Comparison of ENCODE assay signal across 34 cellular contexts in genomic region chr3:125098929-125099328, GRCh38. TPM values are rescaled to one million over a fixed set of nuclear protein-coding genes. Genes with fewer than 3 reads are reported as not detected.
A peak's percentile ranks its signal among the peaks of the same experiment; 100 is the strongest.
DNase-seq lines count a peak whose midpoint lies in the region; ATAC-seq, FAIRE-seq and TF ChIP-seq lines count a peak whose summit lies in the region.
"Had no signal": no experiment of that assay in that cellular context is flagged by ENCODE, and none has a peak within 500 bp of the region (broad histone marks: within the 10 kb centered on the region; RNA-seq: fewer than 3 reads in every experiment).

No MANE protein-coding gene starts in this region.

- H3K23ac ChIP-seq in mesendoderm (ENCODE audit: low read length), result no peak overlapping the region

- peaks cover 17% of the 10 kb centered on the region for H3K4me1 Mint-ChIP-seq in HFFc6 (ENCODE audit: low read depth)
- H3K4me1 Mint-ChIP-seq: activated CD4-positive, alpha-beta memory T cell treated with anti-CD3 and anti-CD28 coated beads, Interleukin-2, amount 10 ng/mL, durations not matched to agents 7 days and 5 days; IgD-negative memory B cell; naive thymus-derived CD4-positive, alpha-beta T cell had no signal

- H4K20me1 ChIP-seq in MM.1S (ENCODE audit: insufficient read depth, low read length), result no peaks in the 10 kb centered on the region

- DNase-seq in AG20443 (ENCODE audit: low spot score) (peak; percentile 39), HFFc6 (peak; percentile 19), amniotic epithelial cell (ENCODE audit: low read depth) (peak; percentile 53), mesendoderm (no peak), MM.1S (no peak), frontal cortex (ENCODE audit: low spot score in 2 of 2) (no peak), anterior cingulate cortex (lab: John Stamatoyannopoulos, UW) (no peak)
- DNase-seq: activated CD4-positive, alpha-beta memory T cell treated with anti-CD3 and anti-CD28 coated beads, Interleukin-2, amount 10 ng/mL, durations not matched to agents 7 days and 5 days; activated CD4-positive, alpha-beta T cell treated with anti-CD3 and anti-CD28 coated beads for 1 hour; activated naive CD8-positive, alpha-beta T cell treated with anti-CD3 and anti-CD28 coated beads, Interleukin-2, amount 10 ng/mL, durations not matched to agents 7 days and 5 days; BE2C; body of pancreas; cerebellar nuclear complex; dorsolateral prefrontal cortex; GOT3; MG63; midbrain; naive thymus-derived CD4-positive, alpha-beta T cell; NCI-H1417 treated with DMSO at 0.1 percent for 48 hours; NCI-H2081 treated with DMSO at 0.1 percent for 48 hours; NCI-H345; NCI-H82; nucleus accumbens; SK-N-SH; stimulated activated CD4-positive, alpha-beta T cell treated with anti-CD3 and anti-CD28 coated beads, Interleukin-1b, Interleukin-23, amount 100 ng/mL, for 48 hours; stimulated activated CD8-positive, alpha-beta memory T cell treated with anti-CD3 and anti-CD28 coated beads, Interleukin-4, amount 100 ng/mL, for 48 hours; stomach; T-helper 17 cell; tibial artery had no signal

- H2AFZ ChIP-seq in MM.1S (ENCODE audit: low read length), result no peak overlapping the region

- H3K36me3 Mint-ChIP-seq in HFFc6 (ENCODE audit: low read depth), result peaks cover 11% of the 10 kb centered on the region
- H3K36me3 Mint-ChIP-seq: IgD-negative memory B cell had no signal

- H3F3A ChIP-seq in MM.1S (ENCODE audit: insufficient read depth, low read length), result no peaks in the 10 kb centered on the region

- no peak overlapping the region for H2AK5ac ChIP-seq in mesendoderm (ENCODE audit: low read length)

- no peak overlapping the region for H3K4me3 ChIP-seq in mesendoderm (ENCODE audit: low read length)
- H3K4me3 ChIP-seq in MM.1S (ENCODE audit: low read length), result no peak overlapping the region
- H3K4me3 ChIP-seq: body of pancreas, dorsolateral prefrontal cortex, MG63, stomach, tibial artery had no signal

- H3K9me2 ChIP-seq in MM.1S (replicated peaks; ENCODE audit: insufficient read depth, low read length), result no peaks in the 10 kb centered on the region
- H3K9me2 ChIP-seq: SK-N-SH had no signal

- no peak for FAIRE-seq in frontal cortex (lab: Jason Lieb, UNC)
- FAIRE-seq: A204.1, keratinocyte had no signal

- no peak for ATAC-seq in GM19035 (IDR thresholded peaks at IDR 0.05; ENCODE audit: unreplicated experiment)
- ATAC-seq: body of pancreas; naive thymus-derived CD4-positive, alpha-beta T cell; T-helper 17 cell had no signal

- peaks cover 2% of the 10 kb centered on the region; the same call in 1 of the 2 replicates for H3K27me3 Mint-ChIP-seq in HFFc6 (ENCODE audit: insufficient read depth)

- no peak overlapping the region for H4K8ac ChIP-seq in mesendoderm (ENCODE audit: low read depth, low read length)

- H3K4me2 ChIP-seq in mesendoderm (ENCODE audit: low read length) (no peak overlapping the region), MM.1S (ENCODE audit: low read depth, low read length) (no peak overlapping the region)
- H3K4me2 ChIP-seq: SK-N-SH had no signal

- no peak overlapping the region for H3K4me3 Mint-ChIP-seq in HFFc6
- H3K4me3 Mint-ChIP-seq: activated CD4-positive, alpha-beta memory T cell treated with anti-CD3 and anti-CD28 coated beads, Interleukin-2, amount 10 ng/mL, durations not matched to agents 7 days and 5 days; activated naive CD8-positive, alpha-beta T cell treated with anti-CD3 and anti-CD28 coated beads, Interleukin-2, amount 10 ng/mL, durations not matched to agents 7 days and 5 days; naive thymus-derived CD4-positive, alpha-beta T cell; T-helper 17 cell had no signal

- peak overlapping the region; percentile 47 for H3K18ac ChIP-seq in mesendoderm (ENCODE audit: low read length)

- H3K79me1 ChIP-seq in mesendoderm (ENCODE audit: low read length), result no peaks in the 10 kb centered on the region

- H3K27ac Mint-ChIP-seq in HFFc6, result peak overlapping the region; percentile 52
- H3K27ac Mint-ChIP-seq: activated CD4-positive, alpha-beta memory T cell treated with anti-CD3 and anti-CD28 coated beads, Interleukin-2, amount 10 ng/mL, durations not matched to agents 7 days and 5 days; activated naive CD8-positive, alpha-beta T cell treated with anti-CD3 and anti-CD28 coated beads, Interleukin-2, amount 10 ng/mL, durations not matched to agents 7 days and 5 days; naive thymus-derived CD4-positive, alpha-beta T cell; T-helper 17 cell had no signal

- no peak overlapping the region for H4K5ac ChIP-seq in mesendoderm (ENCODE audit: low read length)

- H2BK120ac ChIP-seq in mesendoderm (ENCODE audit: low read depth, low read length), result no peak overlapping the region

- no peaks in the 10 kb centered on the region for H3K9me3 Mint-ChIP-seq in HFFc6

- H2BK15ac ChIP-seq in mesendoderm (replicated peaks; ENCODE audit: low read depth), result no peak overlapping the region

- peak overlapping the region; percentile 39 for H3K4ac ChIP-seq in mesendoderm (ENCODE audit: low read depth, low read length)

- H3K27ac ChIP-seq in mesendoderm (ENCODE audit: low read depth, low read length), result no peak overlapping the region
- no peak overlapping the region for H3K27ac ChIP-seq in MM.1S (ENCODE audit: low read length)
- H3K27ac ChIP-seq: body of pancreas, dorsolateral prefrontal cortex, RWPE1, stomach, tibial artery had no signal

- no peaks in the 10 kb centered on the region for H3K27me3 ChIP-seq in mesendoderm (ENCODE audit: insufficient read depth, low read length, poor library complexity)
- H3K27me3 ChIP-seq in MM.1S (replicated peaks; ENCODE audit: insufficient read depth, low read length), result no peaks in the 10 kb centered on the region
- H3K27me3 ChIP-seq: BE2C, body of pancreas, dorsolateral prefrontal cortex, MG63, stomach, tibial artery had no signal

- H3K56ac ChIP-seq in mesendoderm (ENCODE audit: low read length), result no peak overlapping the region

- no peaks in the 10 kb centered on the region for H3K36me3 ChIP-seq in mesendoderm (ENCODE audit: control insufficient read depth, insufficient read depth, low read length)
- H3K36me3 ChIP-seq in MM.1S (replicated peaks; ENCODE audit: insufficient read depth, low read length), result no peaks in the 10 kb centered on the region
- H3K36me3 ChIP-seq: BE2C, tibial artery had no signal

- no peak overlapping the region for H2BK5ac ChIP-seq in mesendoderm (ENCODE audit: low read length)

- no peaks in the 10 kb centered on the region for H3K9me3 ChIP-seq in MM.1S (replicated peaks; ENCODE audit: insufficient read depth, low read length)
- H3K9me3 ChIP-seq: BE2C, body of pancreas, stomach, tibial artery had no signal

- H3K79me2 ChIP-seq in mesendoderm (ENCODE audit: control insufficient read depth, insufficient read depth, low read length), result no peaks in the 10 kb centered on the region
- no peaks in the 10 kb centered on the region for H3K79me2 ChIP-seq in MM.1S (ENCODE audit: low read length)

- no peak overlapping the region for H3K9ac ChIP-seq in mesendoderm (ENCODE audit: low read length)
- H3K9ac ChIP-seq in MM.1S (ENCODE audit: low read length), result no peak overlapping the region
- H3K9ac ChIP-seq: SK-N-SH had no signal

- WGBS in mesendoderm (ENCODE audit: extremely low coverage, insufficient coverage, low lambda C conversion rate), result no CpG with 5 or more reads among the region's 4 CpGs

- TF ChIP-seq CTCF in HFFc6 (IDR thresholded peaks at IDR 0.05) (no peak), MM.1S (IDR thresholded peaks at IDR 0.05; ENCODE audit: low read length) (no peak)

- peaks cover 2% of the 10 kb centered on the region for H3K4me1 ChIP-seq in mesendoderm (ENCODE audit: control insufficient read depth, low read depth, low read length)
- no peaks in the 10 kb centered on the region for H3K4me1 ChIP-seq in MM.1S (ENCODE audit: low read length)
- H3K4me1 ChIP-seq: BE2C, body of pancreas, stomach, tibial artery had no signal

RNA-seq across cellular contexts. Expression of gene HEG1, which starts 43.1 kb away (rescaled TPM):
- 100 to 1,000 TPM in 4 of 6 experiments, 10 to 100 TPM in 2; 88.6 to 126 (median 105) TPM for total RNA-seq in HFFc6 (2021; fragmentation: NEBNext Ultra II Directional; extraction: Animal tissue kit (Norgen Biotek cat#: 25700))
- polyA plus RNA-seq in mesendoderm (2013, experiment 1 of 2), result 36.8 TPM
- 35.1 TPM for polyA plus RNA-seq in mesendoderm (2013, experiment 2 of 2)
- total RNA-seq in frontal cortex, result 5.7 TPM

Comparison
In these comparisons a context has a peak if more than half of its experiments do, and no peak if none do; other contexts are left out.
1. DNase-seq: peak in AG20443 (single experiment), HFFc6 (single experiment) and amniotic epithelial cell (single experiment); none in mesendoderm (single experiment), MM.1S (single experiment), frontal cortex (0 of 2) and anterior cingulate cortex (0 of 58).
2. RNA of gene HEG1, which starts 43.1 kb away (total RNA-seq): 88.6 to 126 TPM in HFFc6; 5.7 TPM in frontal cortex (single experiment); every median in the first group is over 10 times any median in the second.